ENCODE assay signal across 9 cellular contexts in genomic region chr5:159341914-159342313, GRCh38. TPM values are rescaled to one million over a fixed set of nuclear protein-coding genes. Genes with fewer than 3 reads are reported as not detected.
DNase-seq lines count a peak whose midpoint lies in the region; ATAC-seq, FAIRE-seq and TF ChIP-seq lines count a peak whose summit lies in the region.
"Had no signal": no experiment of that assay in that cellular context is flagged by ENCODE, and none has a peak within 500 bp of the region (broad histone marks: within the 10 kb centered on the region; RNA-seq: fewer than 3 reads in every experiment).

No MANE protein-coding gene starts in this region.

- CTCF ChIA-PET in HepG2 (lab: Yijun Ruan, JAX; ENCODE audit: low intra/inter-chr PET ratio, low total read pairs): no interaction called here

- no peak for TF ChIP-seq CTCF in astrocyte of the spinal cord (IDR thresholded peaks at IDR 0.05; ENCODE audit: low read depth, low read length)
- TF ChIP-seq CTCF in HepG2 (CRISPR knock-in tag; IDR thresholded peaks at IDR 0.05): no peak
- no peak for TF ChIP-seq CTCF in tibial nerve (IDR thresholded peaks at IDR 0.05)

- ATAC-seq in HepG2 (peak; percentile 74), GM21526 (IDR thresholded peaks at IDR 0.05; ENCODE audit: low FRiP score, unreplicated experiment) (no peak)

- no peak for FAIRE-seq in HepG2 (lab: Jason Lieb, UNC)
- FAIRE-seq: colon had no signal

- POLR2A ChIA-PET in HepG2 (lab: Yijun Ruan, JAX): no interaction called here

- H3K27ac ChIP-seq in HepG2 (ENCODE audit: extremely low read length, insufficient read depth, low read length) (no peak overlapping the region), tibial nerve (no peak overlapping the region)

- H2AFZ ChIP-seq in HepG2 (ENCODE audit: low read length): no peak overlapping the region

- TF ChIP-seq RAD21 in HepG2 (CRISPR knock-in tag; IDR thresholded peaks at IDR 0.05): no peak

- DNase-seq in A172 (ENCODE audit: low spot score): peak; percentile 94
- peak; percentile 27 for DNase-seq in HCEC 1CT
- peak; percentile 89 for DNase-seq in SKM-1 treated with dmso at 0.1 percent for 144 hours (lab: John Stamatoyannopoulos, UW; ENCODE audit: unreplicated experiment)
- DNase-seq in astrocyte of the spinal cord (ENCODE audit: low read depth, low spot score): peak; percentile 70
- DNase-seq in HepG2 (ENCODE audit: low spot score): peak; percentile 62
- DNase-seq in tibial nerve (ENCODE audit: low spot score in 2 of 2): peak; percentile 20 to 75
- no peak for DNase-seq in effector CD8-positive, alpha-beta T cell (lab: John Stamatoyannopoulos, UW)

- H3K4me1 ChIP-seq in HepG2 (ENCODE audit: insufficient read depth, low read length) (peaks cover 10% of the 10 kb centered on the region), tibial nerve (no peaks in the 10 kb centered on the region)

- no peaks in the 10 kb centered on the region for H3K79me2 ChIP-seq in HepG2 (ENCODE audit: insufficient read depth, low read length)

- H4K20me1 ChIP-seq in HepG2 (ENCODE audit: insufficient read depth, low read length): no peaks in the 10 kb centered on the region

- H3K9me3 ChIP-seq in HepG2 (ENCODE audit: low read length) (no peaks in the 10 kb centered on the region), tibial nerve (peaks cover 0 to 18% (median 0%) of the 10 kb centered on the region in 4 donors)

- BruUV-seq in HepG2 (replicated peaks; lab: Mats Ljungman, UMichigan): no TSS peak

- H3K4me2 ChIP-seq in HepG2 (ENCODE audit: low read depth, low read length): no peak overlapping the region

- TF ChIP-seq POLR2A in HepG2 (IDR thresholded peaks at IDR 0.05; ENCODE audit: insufficient read depth in 1 of 2, low read depth in 2 of 2, low read length in 2 of 2): no peak
- no peak for TF ChIP-seq POLR2A in tibial nerve (IDR thresholded peaks at IDR 0.05)

- no peaks in the 10 kb centered on the region for H3K36me3 ChIP-seq in HepG2 (replicated peaks in 1 of 2; ENCODE audit: control insufficient read depth in 1 of 2, insufficient read depth in 2 of 2, low read length in 2 of 2)
- no peaks in the 10 kb centered on the region for H3K36me3 ChIP-seq in tibial nerve

- no peak overlapping the region for H3K4me3 ChIP-seq in astrocyte of the spinal cord (ENCODE audit: low read depth, low read length)
- H3K4me3 ChIP-seq in HepG2 (replicated peaks in 1 of 3; ENCODE audit: insufficient read depth in 1 of 3, low read depth in 2 of 3, low read length in 3 of 3): no peak overlapping the region
- H3K4me3 ChIP-seq in tibial nerve: no peak overlapping the region

- H3K27me3 ChIP-seq in HepG2 (ENCODE audit: control insufficient read depth in 1 of 2, insufficient read depth in 2 of 2, low read length in 2 of 2): 0 out of 5 replicates have a peak, but pooled peaks cover 1 to 4% of the 10 kb centered on the region in 2 experiments
- H3K27me3 ChIP-seq in tibial nerve: no peaks in the 10 kb centered on the region

- WGBS in HepG2 (ENCODE audit: low lambda C conversion rate): 0% methylated on average over 4 of the region's 4 CpGs
- WGBS in tibial nerve, 2 donors: 31 to 38% methylated on average over 4 of the region's 4 CpGs

- no peak overlapping the region for H3K9ac ChIP-seq in HepG2 (ENCODE audit: insufficient read depth, low read depth, low read length)

- in situ Hi-C loops in astrocyte of the spinal cord (cut with HindIII; ENCODE audit: low sequenced_read_pairs) (no loop called here), HepG2 (cut with HindIII; ENCODE audit: extremely low pct_ligation_motif_present, low pct_unique_long_range_greater_than_20kb) (no loop called here)

- TF ChIP-seq EP300 in HepG2 (IDR thresholded peaks at IDR 0.05; ENCODE audit: low read depth in 2 of 2, low read length in 2 of 2) (0 out of 4 replicates have a peak, but pooled peaks of 1 of the 2 experiments have one; percentile 23), HepG2 (CRISPR knock-in tag; IDR thresholded peaks at IDR 0.05; ENCODE audit: borderline replicate concordance) (no peak), tibial nerve (IDR thresholded peaks at IDR 0.05) (peak in 1 of 2 donors; percentile 39)

- intact Hi-C loops in HepG2 (cut with micrococcal nuclease; ENCODE audit: unreplicated experiment): no loop called here

TF ChIP-seq in HepG2, 621 proteins besides CTCF, POLR2A, EP300 and RAD21 (continues in another document):
- TF ChIP-seq, protein P1, sequence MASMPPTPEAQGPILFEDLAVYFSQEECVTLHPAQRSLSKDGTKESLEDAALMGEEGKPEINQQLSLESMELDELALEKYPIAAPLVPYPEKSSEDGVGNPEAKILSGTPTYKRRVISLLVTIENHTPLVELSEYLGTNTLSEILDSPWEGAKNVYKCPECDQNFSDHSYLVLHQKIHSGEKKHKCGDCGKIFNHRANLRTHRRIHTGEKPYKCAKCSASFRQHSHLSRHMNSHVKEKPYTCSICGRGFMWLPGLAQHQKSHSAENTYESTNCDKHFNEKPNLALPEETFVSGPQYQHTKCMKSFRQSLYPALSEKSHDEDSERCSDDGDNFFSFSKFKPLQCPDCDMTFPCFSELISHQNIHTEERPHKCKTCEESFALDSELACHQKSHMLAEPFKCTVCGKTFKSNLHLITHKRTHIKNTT (CRISPR knock-in tag; IDR thresholded peaks at IDR 0.05): no peak
- TF ChIP-seq ZMAT3 (CRISPR knock-in tag; conservative IDR thresholded peaks at IDR 0.05): no peak
- TF ChIP-seq ZNF251 (CRISPR knock-in tag; IDR thresholded peaks at IDR 0.05): no peak
- no peak for TF ChIP-seq SOX6 (IDR thresholded peaks at IDR 0.05)
- peak; percentile 55 for TF ChIP-seq SOX6 (CRISPR knock-in tag; IDR thresholded peaks at IDR 0.05)
- no peak for TF ChIP-seq HOXD1 (CRISPR knock-in tag; IDR thresholded peaks at IDR 0.05)
- TF ChIP-seq ZNF180 (CRISPR knock-in tag; IDR thresholded peaks at IDR 0.05; ENCODE audit: borderline replicate concordance, low read depth): no peak
- no peak for TF ChIP-seq NR2F2 (IDR thresholded peaks at IDR 0.05; ENCODE audit: borderline replicate concordance, low read depth)
- TF ChIP-seq DZIP1 (CRISPR knock-in tag; IDR thresholded peaks at IDR 0.05): no peak
- TF ChIP-seq, protein P2, sequence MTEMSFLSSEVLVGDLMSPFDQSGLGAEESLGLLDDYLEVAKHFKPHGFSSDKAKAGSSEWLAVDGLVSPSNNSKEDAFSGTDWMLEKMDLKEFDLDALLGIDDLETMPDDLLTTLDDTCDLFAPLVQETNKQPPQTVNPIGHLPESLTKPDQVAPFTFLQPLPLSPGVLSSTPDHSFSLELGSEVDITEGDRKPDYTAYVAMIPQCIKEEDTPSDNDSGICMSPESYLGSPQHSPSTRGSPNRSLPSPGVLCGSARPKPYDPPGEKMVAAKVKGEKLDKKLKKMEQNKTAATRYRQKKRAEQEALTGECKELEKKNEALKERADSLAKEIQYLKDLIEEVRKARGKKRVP (CRISPR knock-in tag; IDR thresholded peaks at IDR 0.05): peak in 1 of 2 experiments; percentile 85; a peak in 2 of 4 replicates
- no peak for TF ChIP-seq NFIC (IDR thresholded peaks at IDR 0.05; ENCODE audit: low read length)
- peak; percentile 99 for TF ChIP-seq ZNF205 (CRISPR knock-in tag; IDR thresholded peaks at IDR 0.05)
- peak; percentile 80 for TF ChIP-seq ATF3 (CRISPR knock-in tag; IDR thresholded peaks at IDR 0.05)

RNA-seq across cellular contexts. Expression of gene IL12B, which starts 11.6 kb away (rescaled TPM):
- total RNA-seq in A172 (2014; rRNA removed; shearing (Covaris generic)): not detected in 2 replicates
- total RNA-seq in HepG2 (2016; rRNA removed; fragmentation: Illumina TruSeq; extraction: Trizol): not detected in 2 replicates
- total RNA-seq in HepG2 (2016; cell fraction: cytosol; rRNA removed; fragmentation: Illumina TruSeq; extraction: Trizol; ENCODE audit: low read depth): not detected in 2 replicates
- total RNA-seq in HepG2 (2016; cell fraction: insoluble cytoplasmic fraction; rRNA removed; fragmentation: Illumina TruSeq; extraction: Trizol): not detected in 2 replicates
- not detected in 2 replicates for total RNA-seq in HepG2 (2016; cell fraction: membrane; rRNA removed; fragmentation: Illumina TruSeq; extraction: Trizol)
- not detected in 2 replicates for total RNA-seq in HepG2 (2016; cell fraction: nucleus; rRNA removed; fragmentation: Illumina TruSeq; extraction: Trizol)
- not detected in 2 replicates for polyA plus RNA-seq in HepG2 (2011; rRNA removed)
- polyA plus RNA-seq in HepG2 (2011; cell fraction: cytosol; rRNA removed): not detected in 2 replicates
- polyA plus RNA-seq in HepG2 (2011; cell fraction: nucleus; rRNA removed): not detected in 2 replicates
- not detected in 2 replicates for polyA plus RNA-seq in HepG2 (2012)
- not detected in 2 replicates for polyA plus RNA-seq in HepG2 (2016; cell fraction: cytosol; fragmentation: Illumina TruSeq; extraction: Trizol; ENCODE audit: low read depth)
- polyA plus RNA-seq in HepG2 (2016; cell fraction: insoluble cytoplasmic fraction; fragmentation: Illumina TruSeq; extraction: Trizol; ENCODE audit: low read depth): not detected in 2 replicates
- not detected in 2 replicates for polyA plus RNA-seq in HepG2 (2016; cell fraction: membrane; fragmentation: Illumina TruSeq; extraction: Trizol; ENCODE audit: low read depth)
- not detected in 2 replicates for polyA plus RNA-seq in HepG2 (2016; cell fraction: nucleus; fragmentation: Illumina TruSeq; extraction: Trizol; ENCODE audit: insufficient read depth, low read depth)
- polyA minus RNA-seq in HepG2 (2011; rRNA and poly(A)+ RNA removed; ENCODE audit: low replicate concordance): not detected in 2 replicates
- not detected in 2 replicates for polyA minus RNA-seq in HepG2 (2011; cell fraction: cytosol; rRNA and poly(A)+ RNA removed)
- not detected in 2 replicates for polyA minus RNA-seq in HepG2 (2011; cell fraction: nucleus; rRNA and poly(A)+ RNA removed)
- not detected for total RNA-seq in tibial nerve
